Comparison of ENCODE assay signal across 2 cellular contexts in the genomic region with DNA sequence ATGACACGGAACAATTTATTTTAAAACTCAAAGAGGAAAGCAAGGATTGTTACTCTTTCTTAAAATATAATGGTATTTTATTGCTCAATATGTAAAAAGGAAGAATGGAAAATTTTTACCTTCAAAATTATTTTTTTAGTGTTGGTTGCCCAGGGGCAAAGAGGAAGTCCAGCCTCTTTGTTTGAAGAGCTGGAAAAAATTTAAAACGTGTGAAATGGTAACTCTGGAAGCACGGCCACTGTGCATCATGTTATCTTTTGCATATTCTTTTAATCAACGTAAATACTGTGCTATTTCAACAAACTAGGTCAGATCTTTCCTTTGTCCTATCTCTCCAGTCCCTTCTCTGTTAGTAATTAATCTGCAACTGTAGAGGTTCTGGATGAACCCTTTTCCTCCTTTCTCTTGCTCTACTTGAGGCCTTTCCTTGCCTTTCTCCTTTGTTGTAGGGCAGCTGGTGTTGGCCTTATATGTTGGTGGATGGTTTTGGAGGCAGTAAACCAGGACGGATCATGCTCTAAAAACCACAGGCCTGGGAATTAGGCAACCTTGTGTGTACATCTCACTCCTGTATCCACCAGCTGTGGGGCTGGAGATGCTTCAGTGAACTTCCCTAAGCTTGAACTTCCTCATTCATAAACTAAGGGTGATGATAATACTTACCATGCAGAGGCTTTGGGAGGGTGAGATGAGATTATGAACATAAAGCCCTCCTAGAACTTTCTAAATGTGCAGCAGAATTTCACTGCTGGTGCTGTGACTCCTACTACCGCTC.
TF ChIP-seq lines count a peak whose summit lies in the region.

No MANE protein-coding gene starts in this region.

TF ChIP-seq in GM23338, 12 proteins besides CTCF, POLR2A, EP300 and RAD21 (continues in another document):
- TF ChIP-seq, protein P1, sequence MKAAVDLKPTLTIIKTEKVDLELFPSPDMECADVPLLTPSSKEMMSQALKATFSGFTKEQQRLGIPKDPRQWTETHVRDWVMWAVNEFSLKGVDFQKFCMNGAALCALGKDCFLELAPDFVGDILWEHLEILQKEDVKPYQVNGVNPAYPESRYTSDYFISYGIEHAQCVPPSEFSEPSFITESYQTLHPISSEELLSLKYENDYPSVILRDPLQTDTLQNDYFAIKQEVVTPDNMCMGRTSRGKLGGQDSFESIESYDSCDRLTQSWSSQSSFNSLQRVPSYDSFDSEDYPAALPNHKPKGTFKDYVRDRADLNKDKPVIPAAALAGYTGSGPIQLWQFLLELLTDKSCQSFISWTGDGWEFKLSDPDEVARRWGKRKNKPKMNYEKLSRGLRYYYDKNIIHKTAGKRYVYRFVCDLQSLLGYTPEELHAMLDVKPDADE (IDR thresholded peaks at IDR 0.05) = no peak
- TF ChIP-seq EZH2phosphoT487 (IDR thresholded peaks at IDR 0.05; ENCODE audit: unreplicated experiment) = no peak
- TF ChIP-seq, protein P2, sequence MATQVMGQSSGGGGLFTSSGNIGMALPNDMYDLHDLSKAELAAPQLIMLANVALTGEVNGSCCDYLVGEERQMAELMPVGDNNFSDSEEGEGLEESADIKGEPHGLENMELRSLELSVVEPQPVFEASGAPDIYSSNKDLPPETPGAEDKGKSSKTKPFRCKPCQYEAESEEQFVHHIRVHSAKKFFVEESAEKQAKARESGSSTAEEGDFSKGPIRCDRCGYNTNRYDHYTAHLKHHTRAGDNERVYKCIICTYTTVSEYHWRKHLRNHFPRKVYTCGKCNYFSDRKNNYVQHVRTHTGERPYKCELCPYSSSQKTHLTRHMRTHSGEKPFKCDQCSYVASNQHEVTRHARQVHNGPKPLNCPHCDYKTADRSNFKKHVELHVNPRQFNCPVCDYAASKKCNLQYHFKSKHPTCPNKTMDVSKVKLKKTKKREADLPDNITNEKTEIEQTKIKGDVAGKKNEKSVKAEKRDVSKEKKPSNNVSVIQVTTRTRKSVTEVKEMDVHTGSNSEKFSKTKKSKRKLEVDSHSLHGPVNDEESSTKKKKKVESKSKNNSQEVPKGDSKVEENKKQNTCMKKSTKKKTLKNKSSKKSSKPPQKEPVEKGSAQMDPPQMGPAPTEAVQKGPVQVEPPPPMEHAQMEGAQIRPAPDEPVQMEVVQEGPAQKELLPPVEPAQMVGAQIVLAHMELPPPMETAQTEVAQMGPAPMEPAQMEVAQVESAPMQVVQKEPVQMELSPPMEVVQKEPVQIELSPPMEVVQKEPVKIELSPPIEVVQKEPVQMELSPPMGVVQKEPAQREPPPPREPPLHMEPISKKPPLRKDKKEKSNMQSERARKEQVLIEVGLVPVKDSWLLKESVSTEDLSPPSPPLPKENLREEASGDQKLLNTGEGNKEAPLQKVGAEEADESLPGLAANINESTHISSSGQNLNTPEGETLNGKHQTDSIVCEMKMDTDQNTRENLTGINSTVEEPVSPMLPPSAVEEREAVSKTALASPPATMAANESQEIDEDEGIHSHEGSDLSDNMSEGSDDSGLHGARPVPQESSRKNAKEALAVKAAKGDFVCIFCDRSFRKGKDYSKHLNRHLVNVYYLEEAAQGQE (IDR thresholded peaks at IDR 0.05; ENCODE audit: unreplicated experiment) = no peak
- TF ChIP-seq EZH2 (IDR thresholded peaks at IDR 0.05; ENCODE audit: low read depth, unreplicated experiment) = no peak
- no peak for TF ChIP-seq ZNF331 (CRISPR knock-in tag; IDR thresholded peaks at IDR 0.05; ENCODE audit: low read depth)
- no peak for TF ChIP-seq NANOG (IDR thresholded peaks at IDR 0.05; ENCODE audit: borderline replicate concordance)
- no peak for TF ChIP-seq CREB1 (CRISPR knock-in tag; IDR thresholded peaks at IDR 0.05; ENCODE audit: low read depth)
- no peak for TF ChIP-seq JUNB (IDR thresholded peaks at IDR 0.05; ENCODE audit: unreplicated experiment)

TF ChIP-seq in H1, 55 proteins besides CTCF, POLR2A, EP300 and RAD21:
- TF ChIP-seq GTF2F1 (IDR thresholded peaks at IDR 0.05; ENCODE audit: borderline replicate concordance, low read depth, low read length) (no peak), NANOG (IDR thresholded peaks at IDR 0.05; ENCODE audit: insufficient read depth, low read depth, low read length, poor library complexity, severe bottlenecking) (no peak), CREB1 (IDR thresholded peaks at IDR 0.05) (no peak), POLR2AphosphoS5 (IDR thresholded peaks at IDR 0.05; ENCODE audit: low read depth, low read length) (no peak), SUZ12 (IDR thresholded peaks at IDR 0.05; ENCODE audit: low read length) (no peak), SP4 (IDR thresholded peaks at IDR 0.05; ENCODE audit: low read length) (no peak), RBBP5 (IDR thresholded peaks at IDR 0.05; ENCODE audit: borderline replicate concordance, low read depth, low read length) (no peak), YY1 (IDR thresholded peaks at IDR 0.05; ENCODE audit: low read depth, low read length) (no peak), ZNF274 (IDR thresholded peaks at IDR 0.05; ENCODE audit: borderline replicate concordance, extremely low read depth, low read length) (no peak), CBX5 (IDR thresholded peaks at IDR 0.05; ENCODE audit: low read depth, low read length) (no peak), EGR1 (IDR thresholded peaks at IDR 0.05; ENCODE audit: borderline replicate concordance, low read depth, low read length) (no peak), SP1 (IDR thresholded peaks at IDR 0.05; ENCODE audit: low read depth, low read length) (no peak), SRF (IDR thresholded peaks at IDR 0.05; ENCODE audit: low read depth, low read length) (no peak)
- TF ChIP-seq, protein P3, sequence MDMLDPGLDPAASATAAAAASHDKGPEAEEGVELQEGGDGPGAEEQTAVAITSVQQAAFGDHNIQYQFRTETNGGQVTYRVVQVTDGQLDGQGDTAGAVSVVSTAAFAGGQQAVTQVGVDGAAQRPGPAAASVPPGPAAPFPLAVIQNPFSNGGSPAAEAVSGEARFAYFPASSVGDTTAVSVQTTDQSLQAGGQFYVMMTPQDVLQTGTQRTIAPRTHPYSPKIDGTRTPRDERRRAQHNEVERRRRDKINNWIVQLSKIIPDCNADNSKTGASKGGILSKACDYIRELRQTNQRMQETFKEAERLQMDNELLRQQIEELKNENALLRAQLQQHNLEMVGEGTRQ (IDR thresholded peaks at IDR 0.05; ENCODE audit: low read length) = no peak
- TF ChIP-seq, protein P4, sequence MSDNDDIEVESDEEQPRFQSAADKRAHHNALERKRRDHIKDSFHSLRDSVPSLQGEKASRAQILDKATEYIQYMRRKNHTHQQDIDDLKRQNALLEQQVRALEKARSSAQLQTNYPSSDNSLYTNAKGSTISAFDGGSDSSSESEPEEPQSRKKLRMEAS (IDR thresholded peaks at IDR 0.05) = no peak
- TF ChIP-seq, protein P5, sequence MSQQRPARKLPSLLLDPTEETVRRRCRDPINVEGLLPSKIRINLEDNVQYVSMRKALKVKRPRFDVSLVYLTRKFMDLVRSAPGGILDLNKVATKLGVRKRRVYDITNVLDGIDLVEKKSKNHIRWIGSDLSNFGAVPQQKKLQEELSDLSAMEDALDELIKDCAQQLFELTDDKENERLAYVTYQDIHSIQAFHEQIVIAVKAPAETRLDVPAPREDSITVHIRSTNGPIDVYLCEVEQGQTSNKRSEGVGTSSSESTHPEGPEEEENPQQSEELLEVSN (IDR thresholded peaks at IDR 0.05) = no peak
